9 cellular contexts compared by ENCODE assay signal in the genomic region with DNA sequence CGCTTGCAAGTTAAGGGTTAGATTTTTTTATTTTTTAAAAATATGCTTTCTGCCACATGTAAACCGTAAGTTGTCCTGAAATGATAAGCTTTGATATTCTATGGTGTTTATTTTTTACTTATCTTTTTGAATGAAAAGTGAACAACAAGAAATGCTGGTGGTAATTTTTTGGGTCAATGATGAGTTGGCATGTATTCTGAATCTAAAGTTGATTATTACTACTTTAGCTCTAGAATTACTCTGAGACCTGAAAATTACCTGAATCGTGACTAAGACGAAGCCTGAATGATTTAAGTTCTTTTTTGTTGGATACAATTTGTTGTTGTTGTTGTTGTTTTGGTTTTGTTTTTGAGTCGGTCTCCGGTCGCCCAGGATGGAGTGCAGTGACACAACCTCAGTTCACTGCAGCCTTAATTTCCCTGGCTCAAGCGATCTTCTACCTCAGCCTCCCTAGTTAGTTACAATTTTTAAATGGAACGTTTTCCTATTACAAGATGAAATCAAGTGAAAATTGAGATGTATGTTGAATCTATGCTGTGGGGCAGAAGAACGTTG. TPM values are rescaled to one million over a fixed set of nuclear protein-coding genes. Genes with fewer than 3 reads are reported as not detected.
A peak's percentile ranks its signal among the peaks of the same experiment; 100 is the strongest.
DNase-seq lines count a peak whose midpoint lies in the region; ATAC-seq, FAIRE-seq and TF ChIP-seq lines count a peak whose summit lies in the region.
"Had no signal": no experiment of that assay in that cellular context is flagged by ENCODE, and none has a peak within 500 bp of the region (broad histone marks: within the 10 kb centered on the region; RNA-seq: fewer than 3 reads in every experiment).

No MANE protein-coding gene starts in this region.

- ATAC-seq in heart left ventricle (no peak), Right ventricle myocardium superior (ENCODE audit: poor library complexity) (no peak), GM12878 (no peak), memory B cell (ENCODE audit: low read depth) (no peak), upper lobe of left lung (ENCODE audit: low FRiP score in 2 of 2) (no peak), GM19455 (IDR thresholded peaks at IDR 0.05; ENCODE audit: unreplicated experiment) (no peak)

- peaks cover 18% of the 10 kb centered on the region for H3K36me3 Mint-ChIP-seq in memory B cell

- H2AFZ ChIP-seq in GM12878 (ENCODE audit: control insufficient read depth, low read depth, low read length), result no peak overlapping the region

- TF ChIP-seq CTCF in heart left ventricle (IDR thresholded peaks at IDR 0.05) (no peak), GM12878 (IDR thresholded peaks at IDR 0.05 in 2 of 3, conservative IDR thresholded peaks at IDR 0.05 in 1 of 3; ENCODE audit: control insufficient read depth in 2 of 3, extremely low read depth in 1 of 3, insufficient read depth in 1 of 3, low read depth in 3 of 3, low read length in 3 of 3) (no peak), upper lobe of left lung (IDR thresholded peaks at IDR 0.05) (no peak)

- TF ChIP-seq POLR2A in heart left ventricle (IDR thresholded peaks at IDR 0.05) (no peak), GM12878 (IDR thresholded peaks at IDR 0.05; ENCODE audit: low read depth, low read length) (no peak), upper lobe of left lung (IDR thresholded peaks at IDR 0.05) (no peak)

- H3K4me1 ChIP-seq in heart left ventricle (peaks cover 0 to 59% (median 40%) of the 10 kb centered on the region in 12 donors), GM12878 (ENCODE audit: control insufficient read depth, insufficient read depth, low read length) (peaks cover 2% of the 10 kb centered on the region; the same call in 1 of the 2 replicates), upper lobe of left lung (peaks cover 34 to 62% (median 49%) of the 10 kb centered on the region in 4 donors)

- peaks cover 73% of the 10 kb centered on the region for H3K79me2 ChIP-seq in GM12878 (ENCODE audit: control insufficient read depth, insufficient read depth, low read length)

- intact Hi-C loops in heart left ventricle (cut with DNase I) (loop anchor here (1.0 to 5.0 kb wide), 4 partner anchors 60 to 145 kb away; partner anchors contain the start of gene ACADM (in 5 of the 10)), Right ventricle myocardium superior (cut with DNase I) (no loop called here), GM12878 (cut with micrococcal nuclease; ENCODE audit: unreplicated experiment) (loop anchor here (1.0 to 10.0 kb wide), 2 partner anchors 63 to 198 kb away; partner anchors contain the start of gene ACADM)

- peak overlapping the region; percentile 50 to 86 (median 77) for H3K4me3 ChIP-seq in heart left ventricle
- peak overlapping the region; percentile 80 for H3K4me3 ChIP-seq in GM12878
- H3K4me3 ChIP-seq in upper lobe of left lung, result peak overlapping the region; percentile 61 to 78 (median 72)

- no peaks in the 10 kb centered on the region for H3K27me3 ChIP-seq in heart left ventricle
- no peaks in the 10 kb centered on the region for H3K27me3 ChIP-seq in GM12878 (replicated peaks in 1 of 2; ENCODE audit: control insufficient read depth in 2 of 2, insufficient read depth in 2 of 2, low read length in 1 of 2)
- no peaks in the 10 kb centered on the region for H3K27me3 ChIP-seq in upper lobe of left lung

- H3K4me2 ChIP-seq in GM12878 (ENCODE audit: control insufficient read depth, insufficient read depth), result peak overlapping the region; percentile 84

- peak overlapping the region in 10 of 12 donors; percentile 72 to 92 (median 88) for H3K27ac ChIP-seq in heart left ventricle
- peak overlapping the region; percentile 98 for H3K27ac ChIP-seq in GM12878 (ENCODE audit: control insufficient read depth, insufficient read depth)
- H3K27ac ChIP-seq in upper lobe of left lung, result peak overlapping the region; percentile 78 to 96 (median 84)

- SMC1A ChIA-PET in GM12878 (lab: Charles Lee; ENCODE audit: uncharacterized antibody, unreplicated experiment), result interaction anchor here (0.7 to 3.2 kb wide), 3 partner anchors 42 to 61 kb away, joined by 4 to 33 read pairs (median 12); no protein-coding TSS in a partner anchor

- RAD21 ChIA-PET in GM12878 (lab: Charles Lee; ENCODE audit: unreplicated experiment), result interaction anchor here (1.8 kb wide), 1 partner anchor 62 kb away, joined by 7 read pairs; no protein-coding TSS in a partner anchor

- H4K20me1 ChIP-seq in GM12878 (ENCODE audit: control insufficient read depth, insufficient read depth), result peaks cover 6% of the 10 kb centered on the region; the same call in 1 of the 2 replicates

- POLR2A ChIA-PET in GM12878 (lab: Charles Lee), result interaction anchor here (2.7 to 3.3 kb wide), 2 partner anchors 60 to 64 kb away, joined by 8 to 44 read pairs; no protein-coding TSS in a partner anchor

- H3K4me1 Mint-ChIP-seq in memory B cell, result peaks cover 35% of the 10 kb centered on the region

- peak overlapping the region; percentile 94 for H3K27ac Mint-ChIP-seq in memory B cell

- H3K9me3 ChIP-seq in heart left ventricle (no peaks in the 10 kb centered on the region), GM12878 (replicated peaks; ENCODE audit: control insufficient read depth, insufficient read depth, low read length) (no peaks in the 10 kb centered on the region), upper lobe of left lung (no peaks in the 10 kb centered on the region)

- no peak for DNase-seq in heart left ventricle
- DNase-seq in Right ventricle myocardium superior, result no peak
- no peak for DNase-seq in GM12878 (ENCODE audit: low read depth, low spot score)
- no peak for DNase-seq in memory B cell (ENCODE audit: low spot score in 2 of 2)
- DNase-seq in upper lobe of left lung, result no peak
- no peak for DNase-seq in epidermal melanocyte (ENCODE audit: insufficient read length, low spot score)
- DNase-seq in inferior parietal cortex (ENCODE audit: extremely low spot score), result no peak
- DNase-seq: NCI-H1930 had no signal

- CTCF ChIA-PET in GM12878 (lab: Yijun Ruan, JAX), result interaction anchor here (0.7 to 1.5 kb wide), 3 partner anchors 10 to 63 kb away, joined by 3 to 9 read pairs (median 4); partner anchors contain the start of gene MSH4

- BruUV-seq in GM12878 (replicated peaks; lab: Mats Ljungman, UMichigan), result no TSS peak

- no peak for FAIRE-seq in GM12878 (lab: Jason Lieb, UNC)

- in situ Hi-C loops in GM12878 (cut with MboI), result loop anchor here (5.0 kb wide), 2 partner anchors 60 to 200 kb away; no protein-coding TSS in a partner anchor

- H3K4me3 Mint-ChIP-seq in memory B cell, result peak overlapping the region; percentile 99

- no peaks in the 10 kb centered on the region for H3K27me3 Mint-ChIP-seq in memory B cell

- TF ChIP-seq EP300 in GM12878 (IDR thresholded peaks at IDR 0.05; ENCODE audit: borderline replicate concordance in 1 of 2, control insufficient read depth in 1 of 2, low read depth in 2 of 2, low read length in 2 of 2) (no peak), upper lobe of left lung (IDR thresholded peaks at IDR 0.05) (no peak)

- no peak for TF ChIP-seq RAD21 in GM12878 (IDR thresholded peaks at IDR 0.05; ENCODE audit: insufficient read depth, low read depth, low read length)

- WGBS in heart left ventricle, 4 donors, result 2 to 5% (median 4%) methylated on average over 10 of the region's 10 CpGs
- WGBS in GM12878 (ENCODE audit: insufficient coverage, insufficient replicate concordance, low lambda C conversion rate, missing lambda C conversion rate), result 3% methylated on average over 10 of the region's 10 CpGs
- WGBS in upper lobe of left lung, 2 donors, result 4 to 5% methylated on average over 10 of the region's 10 CpGs

- peak overlapping the region; percentile 93 for H3K9ac ChIP-seq in GM12878 (ENCODE audit: control insufficient read depth, insufficient read depth, low read length)

- H3K36me3 ChIP-seq in heart left ventricle (peaks cover 0 to 45% (median 32%) of the 10 kb centered on the region in 9 donors), GM12878 (ENCODE audit: control insufficient read depth in 2 of 2, insufficient read depth in 2 of 2, low read length in 1 of 2) (peaks cover 2 to 19% of the 10 kb centered on the region in 2 experiments; a peak in 3 of 4 replicates), upper lobe of left lung (peaks cover 0 to 27% (median 15%) of the 10 kb centered on the region in 4 donors)

- H3K9me3 Mint-ChIP-seq in memory B cell, result no peaks in the 10 kb centered on the region

RNA-seq across cellular contexts. Expression of gene RABGGTB, which starts 0.9 kb away (rescaled TPM):
- total RNA-seq in heart left ventricle (10 to 100 TPM; 30.7 to 67.4 (median 55.1) TPM), Right ventricle myocardium superior (59.3 TPM), GM12878 (2014; rRNA removed) (162 and 211 TPM in 2 replicates), GM12878 (2014; rRNA removed; fragmentation: Illumina TruSeq; extraction: Trizol) (213 and 221 TPM in 2 replicates), GM12878 (2021) (128 and 147 TPM in 2 replicates), upper lobe of left lung (10 to 100 TPM; 45.5 to 98.3 (median 60.6) TPM)
- polyA plus RNA-seq in heart left ventricle (10 to 100 TPM; 43.0 to 63.3 TPM), GM12878 (2011; rRNA removed) (190 and 284 TPM in 2 replicates), GM12878 (2014; fragmentation: Illumina TruSeq; extraction: Trizol) (170 and 198 TPM in 2 replicates), GM12878 (2014; fragmentation: Nextera tagmentation; extraction: Ambion mirVana) (100 to 1,000 TPM; 135 to 153 TPM), GM12878 (2014; rRNA removed) (156 and 182 TPM in 2 replicates), GM12878 (2016; fragmentation: Nextera tagmentation; extraction: Ambion mirVana) (10 to 100 TPM; 50.5 to 56.1 TPM)
- total RNA-seq in GM12878 (2013; cell fraction: nucleolus; rRNA removed), result 514 and 534 TPM in 2 replicates
- 68.8 TPM for polyA plus RNA-seq in GM12878 (2011; ENCODE audit: low read depth)
- polyA plus RNA-seq in GM12878 (2011; cell fraction: cytosol; rRNA removed), result 42.2 and 47.2 TPM in 2 replicates
- polyA plus RNA-seq in GM12878 (2011; cell fraction: nucleus; rRNA removed), result 202 and 251 TPM in 2 replicates
- polyA plus RNA-seq in GM12878 (2012), result 97.6 and 109 TPM in 2 replicates
- 190 and 265 TPM in 2 replicates for polyA minus RNA-seq in GM12878 (2011; rRNA and poly(A)+ RNA removed)
- polyA minus RNA-seq in GM12878 (2011; cell fraction: cytosol; rRNA and poly(A)+ RNA removed), result 87.1 and 95.4 TPM in 2 replicates
- polyA minus RNA-seq in GM12878 (2011; cell fraction: nucleus; rRNA and poly(A)+ RNA removed), result 196 and 287 TPM in 2 replicates

RNA-seq across cellular contexts. Expression of gene MSH4, which starts 9.7 kb away (rescaled TPM):
- total RNA-seq in heart left ventricle, result under 1 TPM in 7 of 9 donors, not detected in 2; 0.19 to 0.62 (median 0.26) TPM
- polyA plus RNA-seq in heart left ventricle, result under 1 TPM; 0.06 to 0.27 TPM
- total RNA-seq in Right ventricle myocardium superior, result 0.35 TPM
- 0.40 and 0.64 TPM in 2 replicates for total RNA-seq in GM12878 (2013; cell fraction: nucleolus; rRNA removed)
- total RNA-seq in GM12878 (2014; rRNA removed), result 0.22 and 0.34 TPM in 2 replicates
- total RNA-seq in GM12878 (2014; rRNA removed; fragmentation: Illumina TruSeq; extraction: Trizol), result 0.04 and 0.09 TPM in 2 replicates
- total RNA-seq in GM12878 (2021), result 0.08 and 0.15 TPM in 2 replicates
- not detected for polyA plus RNA-seq in GM12878 (2011; ENCODE audit: low read depth)
- polyA plus RNA-seq in GM12878 (2011; rRNA removed), result 0.08 and 0.26 TPM in 2 replicates
- polyA plus RNA-seq in GM12878 (2011; cell fraction: cytosol; rRNA removed), result 0.05 TPM in 1 of 2 replicates, not detected in the other
- 0.35 and 0.39 TPM in 2 replicates for polyA plus RNA-seq in GM12878 (2011; cell fraction: nucleus; rRNA removed)
- 0.08 TPM in 1 of 2 replicates, not detected in the other for polyA plus RNA-seq in GM12878 (2012)
- polyA plus RNA-seq in GM12878 (2014; fragmentation: Illumina TruSeq; extraction: Trizol), result 0.04 and 0.05 TPM in 2 replicates
- polyA plus RNA-seq in GM12878 (2014; fragmentation: Nextera tagmentation; extraction: Ambion mirVana), result not detected
- 0.11 and 0.13 TPM in 2 replicates for polyA plus RNA-seq in GM12878 (2014; rRNA removed)
- polyA plus RNA-seq in GM12878 (2016; fragmentation: Nextera tagmentation; extraction: Ambion mirVana), result under 1 TPM in 1 of 2 experiments, not detected in 1; 0.09 TPM
- 0.15 and 0.22 TPM in 2 replicates for polyA minus RNA-seq in GM12878 (2011; rRNA and poly(A)+ RNA removed)
- not detected in 2 replicates for polyA minus RNA-seq in GM12878 (2011; cell fraction: cytosol; rRNA and poly(A)+ RNA removed)
- polyA minus RNA-seq in GM12878 (2011; cell fraction: nucleus; rRNA and poly(A)+ RNA removed), result 0.48 and 1.6 TPM in 2 replicates
- under 1 TPM in 3 of 6 donors, not detected in 3; 0.31 to 0.74 (median 0.46) TPM for total RNA-seq in upper lobe of left lung
